16 cellular contexts compared by ENCODE assay signal in genomic region chr7:131653418-131654248, GRCh38.
DNase-seq lines count a peak whose midpoint lies in the region; ATAC-seq and TF ChIP-seq lines count a peak whose summit lies in the region.
"Had no signal": no experiment of that assay in that cellular context is flagged by ENCODE, and none has a peak within 500 bp of the region (broad histone marks: within the 10 kb centered on the region; RNA-seq: fewer than 3 reads in every experiment).

No MANE protein-coding gene starts in this region.

- DNase-seq in Caki2 (ENCODE audit: low read depth) (peak; percentile 15), H7 (peak; percentile 25), mesothelial cell of epicardium (ENCODE audit: low spot score in 2 of 2, unreplicated experiment in 2 of 2) (no peak), HUDEP-2 (lab: John Stamatoyannopoulos, UW; ENCODE audit: unreplicated experiment in 76 of 76) (no peak), NCI-H1092 treated with DMSO at 0.1 percent for 48 hours (lab: John Stamatoyannopoulos, UW) (no peak), HEK293T (ENCODE audit: extremely low spot score) (no peak)
- DNase-seq: activated CD4-positive, alpha-beta T cell treated with anti-CD3 and anti-CD28 coated beads for 1 hour; activated gamma-delta T cell; CD8-positive, alpha-beta memory T cell; cerebellar nuclear complex; HCEC 1CT; stimulated activated CD4-positive, alpha-beta T cell treated with anti-CD3 and anti-CD28 coated beads, Interleukin-2, amount 100 ng/mL, for 24 hours had no signal

- in situ Hi-C loops in Caki2 (cut with HindIII; ENCODE audit: low pct_unique_long_range_greater_than_20kb, low sequenced_read_pairs): no loop called here

- no peak for TF ChIP-seq CTCF in mesothelial cell of epicardium (IDR thresholded peaks at IDR 0.05; ENCODE audit: unreplicated experiment)

- ATAC-seq in SK-N-SH treated with all-trans-retinoic acid at 6 μM for 48 hours (peak; percentile 67), HG03565 (IDR thresholded peaks at IDR 0.05; ENCODE audit: unreplicated experiment) (no peak)

- no peaks in the 10 kb centered on the region for H3K9me3 Mint-ChIP-seq in mesothelial cell of epicardium
- H3K9me3 Mint-ChIP-seq: CD8-positive, alpha-beta memory T cell; stimulated activated memory B cell treated with anti-CD40 and anti-IgM and Interleukin-4, amounts not matched to agents 10 μg/mL and 1 μg/mL and 100 μg/mL, for 72 hours had no signal

- no peaks in the 10 kb centered on the region for H3K27me3 ChIP-seq in H7 (ENCODE audit: control insufficient read depth, insufficient read depth, low read length)
- H3K27me3 ChIP-seq: neutrophil had no signal

- H3K4me3 Mint-ChIP-seq in mesothelial cell of epicardium: no peak overlapping the region
- H3K4me3 Mint-ChIP-seq: CD8-positive, alpha-beta memory T cell; stimulated activated memory B cell treated with anti-CD40 and anti-IgM and Interleukin-4, amounts not matched to agents 10 μg/mL and 1 μg/mL and 100 μg/mL, for 72 hours had no signal

- POLR2A ChIA-PET in HEK293T (lab: Yijun Ruan, JAX): no interaction called here

- CTCF ChIA-PET in HEK293T (lab: Yijun Ruan, JAX): interaction anchor here (0.8 kb wide), 1 partner anchor 151 kb away, joined by 3 read pairs; no protein-coding TSS in a partner anchor

- H3K27ac Mint-ChIP-seq in mesothelial cell of epicardium: peak overlapping the region; percentile 45
- H3K27ac Mint-ChIP-seq: stimulated activated memory B cell treated with anti-CD40 and anti-IgM and Interleukin-4, amounts not matched to agents 10 μg/mL and 1 μg/mL and 100 μg/mL, for 72 hours had no signal

- no peak overlapping the region for H3K4me3 ChIP-seq in H7 (ENCODE audit: insufficient read depth, low read depth, low read length)

- H3K4me1 Mint-ChIP-seq in mesothelial cell of epicardium: peaks cover 20% of the 10 kb centered on the region
- H3K4me1 Mint-ChIP-seq: CD8-positive, alpha-beta memory T cell; stimulated activated memory B cell treated with anti-CD40 and anti-IgM and Interleukin-4, amounts not matched to agents 10 μg/mL and 1 μg/mL and 100 μg/mL, for 72 hours had no signal

- H3K36me3 ChIP-seq in H7 (replicated peaks; ENCODE audit: control insufficient read depth, insufficient read depth, low read length): no peaks in the 10 kb centered on the region
- H3K36me3 ChIP-seq: neutrophil had no signal

- H3K27me3 Mint-ChIP-seq in mesothelial cell of epicardium (ENCODE audit: low read depth): no peaks in the 10 kb centered on the region

- H3K36me3 Mint-ChIP-seq in mesothelial cell of epicardium: no peaks in the 10 kb centered on the region
- H3K36me3 Mint-ChIP-seq: CD8-positive, alpha-beta memory T cell; stimulated activated memory B cell treated with anti-CD40 and anti-IgM and Interleukin-4, amounts not matched to agents 10 μg/mL and 1 μg/mL and 100 μg/mL, for 72 hours had no signal

TF ChIP-seq in SK-N-SH treated with all-trans-retinoic acid at 6 μM for 48 hours, 23 proteins besides CTCF, POLR2A, EP300 and RAD21:
- TF ChIP-seq CREB5 (CRISPR knock-in tag; IDR thresholded peaks at IDR 0.05; ENCODE audit: low read depth) (no peak), ZNF8 (CRISPR knock-in tag; IDR thresholded peaks at IDR 0.05) (no peak), OSR1 (CRISPR knock-in tag; IDR thresholded peaks at IDR 0.05) (no peak), RARB (CRISPR knock-in tag; IDR thresholded peaks at IDR 0.05) (no peak)
- TF ChIP-seq, protein P1, sequence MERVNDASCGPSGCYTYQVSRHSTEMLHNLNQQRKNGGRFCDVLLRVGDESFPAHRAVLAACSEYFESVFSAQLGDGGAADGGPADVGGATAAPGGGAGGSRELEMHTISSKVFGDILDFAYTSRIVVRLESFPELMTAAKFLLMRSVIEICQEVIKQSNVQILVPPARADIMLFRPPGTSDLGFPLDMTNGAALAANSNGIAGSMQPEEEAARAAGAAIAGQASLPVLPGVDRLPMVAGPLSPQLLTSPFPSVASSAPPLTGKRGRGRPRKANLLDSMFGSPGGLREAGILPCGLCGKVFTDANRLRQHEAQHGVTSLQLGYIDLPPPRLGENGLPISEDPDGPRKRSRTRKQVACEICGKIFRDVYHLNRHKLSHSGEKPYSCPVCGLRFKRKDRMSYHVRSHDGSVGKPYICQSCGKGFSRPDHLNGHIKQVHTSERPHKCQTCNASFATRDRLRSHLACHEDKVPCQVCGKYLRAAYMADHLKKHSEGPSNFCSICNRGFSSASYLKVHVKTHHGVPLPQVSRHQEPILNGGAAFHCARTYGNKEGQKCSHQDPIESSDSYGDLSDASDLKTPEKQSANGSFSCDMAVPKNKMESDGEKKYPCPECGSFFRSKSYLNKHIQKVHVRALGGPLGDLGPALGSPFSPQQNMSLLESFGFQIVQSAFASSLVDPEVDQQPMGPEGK (CRISPR knock-in tag; IDR thresholded peaks at IDR 0.05; ENCODE audit: borderline replicate concordance): no peak

TF ChIP-seq in HEK293T, 16 proteins besides CTCF, POLR2A, EP300 and RAD21:
- TF ChIP-seq LEF1 (IDR thresholded peaks at IDR 0.05; ENCODE audit: borderline replicate concordance) (no peak), FOXK2 (IDR thresholded peaks at IDR 0.05) (no peak), CTBP1 (IDR thresholded peaks at IDR 0.05; ENCODE audit: borderline replicate concordance) (no peak), FOXA1 (IDR thresholded peaks at IDR 0.05) (no peak), L3MBTL2 (conservative IDR thresholded peaks at IDR 0.05) (no peak), BHLHE40 (IDR thresholded peaks at IDR 0.05; ENCODE audit: borderline replicate concordance) (no peak), FOXM1 (IDR thresholded peaks at IDR 0.05; ENCODE audit: borderline replicate concordance) (no peak), ZNF384 (IDR thresholded peaks at IDR 0.05) (no peak), SUZ12 (IDR thresholded peaks at IDR 0.05) (no peak), SP1 (IDR thresholded peaks at IDR 0.05) (no peak), HDGF (IDR thresholded peaks at IDR 0.05; ENCODE audit: borderline replicate concordance) (no peak), ARNT (IDR thresholded peaks at IDR 0.05) (no peak)
- TF ChIP-seq, protein P2, sequence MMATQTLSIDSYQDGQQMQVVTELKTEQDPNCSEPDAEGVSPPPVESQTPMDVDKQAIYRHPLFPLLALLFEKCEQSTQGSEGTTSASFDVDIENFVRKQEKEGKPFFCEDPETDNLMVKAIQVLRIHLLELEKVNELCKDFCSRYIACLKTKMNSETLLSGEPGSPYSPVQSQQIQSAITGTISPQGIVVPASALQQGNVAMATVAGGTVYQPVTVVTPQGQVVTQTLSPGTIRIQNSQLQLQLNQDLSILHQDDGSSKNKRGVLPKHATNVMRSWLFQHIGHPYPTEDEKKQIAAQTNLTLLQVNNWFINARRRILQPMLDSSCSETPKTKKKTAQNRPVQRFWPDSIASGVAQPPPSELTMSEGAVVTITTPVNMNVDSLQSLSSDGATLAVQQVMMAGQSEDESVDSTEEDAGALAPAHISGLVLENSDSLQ (IDR thresholded peaks at IDR 0.05): no peak

Comparison
In these comparisons a context has a peak if more than half of its experiments do, and no peak if none do; other contexts are left out.
1. DNase-seq: peak in Caki2 (single experiment) and H7 (single experiment); none in mesothelial cell of epicardium (0 of 2), HUDEP-2 (0 of 76), NCI-H1092 treated with DMSO at 0.1 percent for 48 hours (single experiment) and HEK293T (single experiment).